In the genomic region with DNA sequence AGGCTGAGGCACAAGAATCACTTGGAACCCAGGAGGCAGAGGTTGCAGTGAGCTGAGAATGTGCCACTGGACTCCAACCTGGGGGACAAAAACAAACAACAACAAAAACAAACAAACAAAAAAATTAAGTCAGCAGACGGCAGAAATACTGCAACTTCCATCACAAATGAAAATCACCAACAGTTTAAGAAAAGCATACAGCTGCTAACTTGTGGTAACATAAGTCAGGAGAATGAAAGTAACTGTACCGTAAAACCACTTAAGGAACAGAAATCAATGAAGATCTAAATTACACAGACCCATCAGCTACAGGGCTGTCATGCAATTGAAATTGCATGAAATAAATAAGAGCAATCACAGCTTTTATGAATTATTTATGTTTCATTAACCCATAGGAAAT, we compare ENCODE assay signal across 1 cellular context.
A peak's percentile ranks its signal among the peaks of the same experiment; 100 is the strongest.
TF ChIP-seq lines count a peak whose summit lies in the region.

No MANE protein-coding gene starts in this region.

TF ChIP-seq in GM12878, 131 proteins besides CTCF, POLR2A, EP300 and RAD21 (continued from another document and continues in another):
- TF ChIP-seq SRF (IDR thresholded peaks at IDR 0.05; ENCODE audit: low read depth in 2 of 2, low read length in 2 of 2) (no peak), MXI1 (IDR thresholded peaks at IDR 0.05; ENCODE audit: low read depth, low read length) (no peak), IRF4 (IDR thresholded peaks at IDR 0.05; ENCODE audit: low read depth, low read length) (peak; percentile 31; the same call in 1 of the 2 replicates), BMI1 (IDR thresholded peaks at IDR 0.05; ENCODE audit: borderline replicate concordance) (no peak), SMARCA5 (IDR thresholded peaks at IDR 0.05) (no peak), FOXK2 (IDR thresholded peaks at IDR 0.05) (no peak), PKNOX1 (IDR thresholded peaks at IDR 0.05) (no peak), EZH2 (IDR thresholded peaks at IDR 0.05; ENCODE audit: borderline replicate concordance, control insufficient read depth, low read depth, low read length) (no peak), TCF3 (IDR thresholded peaks at IDR 0.05; ENCODE audit: borderline replicate concordance, insufficient read depth, low read depth, low read length) (no peak), IKZF2 (IDR thresholded peaks at IDR 0.05) (peak; percentile 48 to 72; a peak in 2 of 4 replicates), IRF5 (IDR thresholded peaks at IDR 0.05; ENCODE audit: borderline replicate concordance) (no peak), BRCA1 (IDR thresholded peaks at IDR 0.05; ENCODE audit: low read depth, low read length) (no peak), HDAC6 (IDR thresholded peaks at IDR 0.05; ENCODE audit: unreplicated experiment) (no peak), CREM (IDR thresholded peaks at IDR 0.05; ENCODE audit: low read depth) (no peak), PAX5 (IDR thresholded peaks at IDR 0.05; ENCODE audit: borderline replicate concordance, low read depth, low read length) (no peak), TCF12 (IDR thresholded peaks at IDR 0.05; ENCODE audit: low read depth, low read length) (no peak; the same call in 1 of the 2 replicates), SIX5 (IDR thresholded peaks at IDR 0.05; ENCODE audit: low read depth, low read length, severe bottlenecking) (no peak), MYC (IDR thresholded peaks at IDR 0.05; ENCODE audit: insufficient read depth, insufficient read length, insufficient replicate concordance, low read length, severe bottlenecking) (no peak), ELK1 (IDR thresholded peaks at IDR 0.05; ENCODE audit: low read depth, low read length) (no peak), KDM1A (IDR thresholded peaks at IDR 0.05; ENCODE audit: borderline replicate concordance) (no peak), SREBF1 (IDR thresholded peaks at IDR 0.05; ENCODE audit: low read length) (no peak), RELA (IDR thresholded peaks at IDR 0.05; ENCODE audit: borderline replicate concordance, partially characterized antibody) (no peak), PAX8 (IDR thresholded peaks at IDR 0.05) (no peak), CHD4 (IDR thresholded peaks at IDR 0.05) (no peak), CEBPB (IDR thresholded peaks at IDR 0.05; ENCODE audit: borderline replicate concordance in 1 of 2, low read depth in 2 of 2, low read length in 2 of 2) (no peak), EED (IDR thresholded peaks at IDR 0.05; ENCODE audit: low read depth) (no peak), IKZF1 (conservative IDR thresholded peaks at IDR 0.05) (no peak; the same call in 1 of the 2 replicates), ZBTB33 (IDR thresholded peaks at IDR 0.05) (no peak), NFIC (IDR thresholded peaks at IDR 0.05; ENCODE audit: low read depth, low read length) (peak; percentile 76), ASH2L (IDR thresholded peaks at IDR 0.05; ENCODE audit: borderline replicate concordance, low read depth) (no peak), NFYA (IDR thresholded peaks at IDR 0.05; ENCODE audit: borderline replicate concordance, low read depth, low read length) (no peak), KAT2A (conservative IDR thresholded peaks at IDR 0.05; ENCODE audit: control insufficient read depth, low read depth, low read length) (no peak), JUND (IDR thresholded peaks at IDR 0.05; ENCODE audit: low read depth, low read length) (no peak), FOS (IDR thresholded peaks at IDR 0.05; ENCODE audit: borderline replicate concordance, extremely low read depth, insufficient read length) (no peak), MEF2A (IDR thresholded peaks at IDR 0.05; ENCODE audit: insufficient read depth, low read depth, low read length) (no peak), ZBED1 (IDR thresholded peaks at IDR 0.05; ENCODE audit: borderline replicate concordance) (no peak), TCF7 (IDR thresholded peaks at IDR 0.05; ENCODE audit: borderline replicate concordance) (peak; percentile 17; the same call in 1 of the 2 replicates), BACH1 (IDR thresholded peaks at IDR 0.05; ENCODE audit: borderline replicate concordance) (no peak), ZBTB40 (IDR thresholded peaks at IDR 0.05; ENCODE audit: borderline replicate concordance) (no peak), MTA3 (IDR thresholded peaks at IDR 0.05; ENCODE audit: borderline replicate concordance, low read length) (peak; percentile 30; the same call in 1 of the 2 replicates)
- TF ChIP-seq, protein P1, sequence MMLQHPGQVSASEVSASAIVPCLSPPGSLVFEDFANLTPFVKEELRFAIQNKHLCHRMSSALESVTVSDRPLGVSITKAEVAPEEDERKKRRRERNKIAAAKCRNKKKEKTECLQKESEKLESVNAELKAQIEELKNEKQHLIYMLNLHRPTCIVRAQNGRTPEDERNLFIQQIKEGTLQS (IDR thresholded peaks at IDR 0.05; ENCODE audit: borderline replicate concordance, extremely low read depth, low read depth, low read length) = no peak
- TF ChIP-seq, protein P2, sequence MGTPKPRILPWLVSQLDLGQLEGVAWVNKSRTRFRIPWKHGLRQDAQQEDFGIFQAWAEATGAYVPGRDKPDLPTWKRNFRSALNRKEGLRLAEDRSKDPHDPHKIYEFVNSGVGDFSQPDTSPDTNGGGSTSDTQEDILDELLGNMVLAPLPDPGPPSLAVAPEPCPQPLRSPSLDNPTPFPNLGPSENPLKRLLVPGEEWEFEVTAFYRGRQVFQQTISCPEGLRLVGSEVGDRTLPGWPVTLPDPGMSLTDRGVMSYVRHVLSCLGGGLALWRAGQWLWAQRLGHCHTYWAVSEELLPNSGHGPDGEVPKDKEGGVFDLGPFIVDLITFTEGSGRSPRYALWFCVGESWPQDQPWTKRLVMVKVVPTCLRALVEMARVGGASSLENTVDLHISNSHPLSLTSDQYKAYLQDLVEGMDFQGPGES (IDR thresholded peaks at IDR 0.05) = no peak
- TF ChIP-seq, protein P3, sequence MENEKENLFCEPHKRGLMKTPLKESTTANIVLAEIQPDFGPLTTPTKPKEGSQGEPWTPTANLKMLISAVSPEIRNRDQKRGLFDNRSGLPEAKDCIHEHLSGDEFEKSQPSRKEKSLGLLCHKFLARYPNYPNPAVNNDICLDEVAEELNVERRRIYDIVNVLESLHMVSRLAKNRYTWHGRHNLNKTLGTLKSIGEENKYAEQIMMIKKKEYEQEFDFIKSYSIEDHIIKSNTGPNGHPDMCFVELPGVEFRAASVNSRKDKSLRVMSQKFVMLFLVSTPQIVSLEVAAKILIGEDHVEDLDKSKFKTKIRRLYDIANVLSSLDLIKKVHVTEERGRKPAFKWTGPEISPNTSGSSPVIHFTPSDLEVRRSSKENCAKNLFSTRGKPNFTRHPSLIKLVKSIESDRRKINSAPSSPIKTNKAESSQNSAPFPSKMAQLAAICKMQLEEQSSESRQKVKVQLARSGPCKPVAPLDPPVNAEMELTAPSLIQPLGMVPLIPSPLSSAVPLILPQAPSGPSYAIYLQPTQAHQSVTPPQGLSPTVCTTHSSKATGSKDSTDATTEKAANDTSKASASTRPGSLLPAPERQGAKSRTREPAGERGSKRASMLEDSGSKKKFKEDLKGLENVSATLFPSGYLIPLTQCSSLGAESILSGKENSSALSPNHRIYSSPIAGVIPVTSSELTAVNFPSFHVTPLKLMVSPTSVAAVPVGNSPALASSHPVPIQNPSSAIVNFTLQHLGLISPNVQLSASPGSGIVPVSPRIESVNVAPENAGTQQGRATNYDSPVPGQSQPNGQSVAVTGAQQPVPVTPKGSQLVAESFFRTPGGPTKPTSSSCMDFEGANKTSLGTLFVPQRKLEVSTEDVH (IDR thresholded peaks at IDR 0.05; ENCODE audit: low read depth, partially characterized antibody) = no peak
- TF ChIP-seq, protein P4, sequence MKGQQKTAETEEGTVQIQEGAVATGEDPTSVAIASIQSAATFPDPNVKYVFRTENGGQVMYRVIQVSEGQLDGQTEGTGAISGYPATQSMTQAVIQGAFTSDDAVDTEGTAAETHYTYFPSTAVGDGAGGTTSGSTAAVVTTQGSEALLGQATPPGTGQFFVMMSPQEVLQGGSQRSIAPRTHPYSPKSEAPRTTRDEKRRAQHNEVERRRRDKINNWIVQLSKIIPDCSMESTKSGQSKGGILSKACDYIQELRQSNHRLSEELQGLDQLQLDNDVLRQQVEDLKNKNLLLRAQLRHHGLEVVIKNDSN (IDR thresholded peaks at IDR 0.05; ENCODE audit: borderline replicate concordance, extremely low read length, insufficient read depth, low read depth, low read length) = no peak
